In genomic region chr16:1812732-1813163, GRCh38 we compare ENCODE assay signal across 8 cellular contexts. TPM values are rescaled to one million over a fixed set of nuclear protein-coding genes. Genes with fewer than 3 reads are reported as not detected.
A peak's percentile ranks its signal among the peaks of the same experiment; 100 is the strongest.
DNase-seq lines count a peak whose midpoint lies in the region; ATAC-seq and TF ChIP-seq lines count a peak whose summit lies in the region.

No MANE protein-coding gene starts in this region.

- no peaks in the 10 kb centered on the region; the same call in 1 of the 2 replicates for H3F3A ChIP-seq in GM23338 (replicated peaks; ENCODE audit: low read depth)

- H3K36me3 Mint-ChIP-seq in GM23338 (ENCODE audit: low read depth), result peaks cover 12% of the 10 kb centered on the region
- peaks cover 57 to 86% of the 10 kb centered on the region in 2 donors for H3K36me3 Mint-ChIP-seq in CD14-positive monocyte

- H3K4me3 Mint-ChIP-seq in GM23338 (no peak overlapping the region), CD14-positive monocyte (no peak overlapping the region)

- H4K20me1 ChIP-seq in GM23338 (replicated peaks; ENCODE audit: insufficient read depth), result no peaks in the 10 kb centered on the region; the same call in 1 of the 2 replicates

- H3K36me3 ChIP-seq in GM23338 (ENCODE audit: insufficient read depth), result no peaks in the 10 kb centered on the region
- H3K36me3 ChIP-seq in NT2/D1 (ENCODE audit: insufficient read depth, insufficient read length, low read length), result peaks cover 24% of the 10 kb centered on the region
- H3K36me3 ChIP-seq in prostate gland, result peaks cover 0 to 11% of the 10 kb centered on the region in 2 donors

- H3K79me2 ChIP-seq in GM23338 (replicated peaks; ENCODE audit: insufficient read depth), result no peaks in the 10 kb centered on the region; the same call in 1 of the 2 replicates

- H3K4me1 ChIP-seq in GM23338 (ENCODE audit: insufficient read depth) (no peaks in the 10 kb centered on the region), NT2/D1 (ENCODE audit: insufficient read depth, insufficient read length) (no peaks in the 10 kb centered on the region), prostate gland (replicated peaks) (no peaks in the 10 kb centered on the region)

- no peak overlapping the region for H2AFZ ChIP-seq in GM23338

- 8% methylated on average over 16 of the region's 17 CpGs for WGBS in prostate gland

- no peak overlapping the region for H3K4me2 ChIP-seq in GM23338

- DNase-seq in A172 (ENCODE audit: low spot score), result peak; percentile 69
- peak; percentile 78 for DNase-seq in GM23338 (ENCODE audit: low spot score)
- DNase-seq in NT2/D1 (ENCODE audit: low read depth, low spot score), result peak; percentile 44
- peak; percentile 25 for DNase-seq in activated effector memory CD4-positive, alpha-beta T cell treated with Interleukin-2 at 50 U/mL for 16 hours
- peak; percentile 21 for DNase-seq in foreskin melanocyte
- DNase-seq in prostate gland (ENCODE audit: low spot score), result peak; percentile 84
- no peak for DNase-seq in CD14-positive monocyte (ENCODE audit: low spot score)
- DNase-seq in SW 1271 (lab: John Stamatoyannopoulos, UW), result no peak

- H3K9me3 ChIP-seq in NT2/D1 (ENCODE audit: insufficient read depth, low read length) (no peaks in the 10 kb centered on the region), prostate gland (no peaks in the 10 kb centered on the region)

- H3K27ac Mint-ChIP-seq in GM23338 (no peak overlapping the region), CD14-positive monocyte (peak overlapping the region in 2 of 7 donors; percentile 17 to 25)

- no peak for TF ChIP-seq POLR2A in prostate gland (IDR thresholded peaks at IDR 0.05)

- H3K27me3 Mint-ChIP-seq in GM23338 (ENCODE audit: insufficient read depth, low read depth, poor library complexity) (peaks cover 4% of the 10 kb centered on the region), CD14-positive monocyte (ENCODE audit: low read depth in 3 of 3) (no peaks in the 10 kb centered on the region)

- H3K4me3 ChIP-seq in GM23338 (no peak overlapping the region), NT2/D1 (ENCODE audit: insufficient read length, low read depth) (no peak overlapping the region), prostate gland (no peak overlapping the region)

- H3K4me1 Mint-ChIP-seq in GM23338 (no peaks in the 10 kb centered on the region), CD14-positive monocyte (no peaks in the 10 kb centered on the region)

- H3K9me2 ChIP-seq in GM23338 (ENCODE audit: insufficient read depth), result no peaks in the 10 kb centered on the region

- TF ChIP-seq CTCF in GM23338 (conservative IDR thresholded peaks at IDR 0.05; ENCODE audit: low read depth in 2 of 2), result peak; percentile 66 to 72
- TF ChIP-seq CTCF in prostate gland (IDR thresholded peaks at IDR 0.05), result peak in 3 of 4 experiments; percentile 61 to 84 (median 84)
- no peak for TF ChIP-seq CTCF in CD14-positive monocyte (IDR thresholded peaks at IDR 0.05)

- peak; percentile 83 for ATAC-seq in GM23338

- no peak overlapping the region for H3K27ac ChIP-seq in GM23338 (ENCODE audit: low read depth)
- H3K27ac ChIP-seq in prostate gland, result no peak overlapping the region

- no peak overlapping the region for H3K9ac ChIP-seq in NT2/D1 (ENCODE audit: insufficient read length, low read depth)

- H3K27me3 ChIP-seq in GM23338 (ENCODE audit: insufficient read depth), result no peaks in the 10 kb centered on the region
- no peaks in the 10 kb centered on the region for H3K27me3 ChIP-seq in NT2/D1 (ENCODE audit: insufficient read depth, insufficient read length)
- H3K27me3 ChIP-seq in prostate gland (replicated peaks; ENCODE audit: insufficient read depth), result no peaks in the 10 kb centered on the region

- intact Hi-C loops in prostate gland (cut with DNase I) (no loop called here), CD14-positive monocyte (cut with micrococcal nuclease) (no loop called here)

- H3K9me3 Mint-ChIP-seq in GM23338 (no peaks in the 10 kb centered on the region), CD14-positive monocyte (no peaks in the 10 kb centered on the region)

TF ChIP-seq in GM23338, 12 proteins besides CTCF, POLR2A, EP300 and RAD21 (continues in another document):
- TF ChIP-seq EZH2phosphoT487 (IDR thresholded peaks at IDR 0.05; ENCODE audit: unreplicated experiment), result no peak
- no peak for TF ChIP-seq ZNF462 (CRISPR knock-in tag; IDR thresholded peaks at IDR 0.05)

RNA-seq across cellular contexts. Expression of gene HAGH, which starts 13.9 kb away (rescaled TPM):
- total RNA-seq in A172 (2014; rRNA removed; shearing (Covaris generic)), result 85.2 and 163 TPM in 2 replicates
- total RNA-seq in GM23338 (2014; rRNA removed; shearing (Covaris generic)), result 24.7 and 30.6 TPM in 2 replicates
- polyA plus RNA-seq in GM23338 (2016; fragmentation: Nextera tagmentation; extraction: Ambion mirVana) (28.5 and 28.9 TPM in 2 replicates), CD14-positive monocyte (10 to 100 TPM; 42.6 to 47.7 TPM)
- 100 to 1,000 TPM in 1 of 2 donors, 10 to 100 TPM in 1; 98.6 to 145 TPM for total RNA-seq in prostate gland

RNA-seq across cellular contexts. Expression of gene FAHD1, which starts 14.3 kb away (rescaled TPM):
- total RNA-seq in A172 (2014; rRNA removed; shearing (Covaris generic)), result 77.1 and 89.7 TPM in 2 replicates
- total RNA-seq in GM23338 (2014; rRNA removed; shearing (Covaris generic)), result 17.3 and 21.0 TPM in 2 replicates
- polyA plus RNA-seq in GM23338 (2016; fragmentation: Nextera tagmentation; extraction: Ambion mirVana) (23.9 and 24.2 TPM in 2 replicates), CD14-positive monocyte (10 to 100 TPM; 17.3 to 24.9 TPM)
- 10 to 100 TPM; 42.3 to 45.5 TPM for total RNA-seq in prostate gland

RNA-seq across cellular contexts. Expression of gene IGFALS, which starts 19.2 kb away (rescaled TPM):
- not detected in 2 replicates for total RNA-seq in A172 (2014; rRNA removed; shearing (Covaris generic))
- total RNA-seq in GM23338 (2014; rRNA removed; shearing (Covaris generic)), result not detected in 2 replicates
- polyA plus RNA-seq in GM23338 (2016; fragmentation: Nextera tagmentation; extraction: Ambion mirVana) (0.16 TPM in 1 of 2 replicates, not detected in the other), CD14-positive monocyte (not detected)
- 1 to 10 TPM in 1 of 2 donors, under 1 TPM in 1; 0.82 to 1.9 TPM for total RNA-seq in prostate gland

RNA-seq across cellular contexts. Expression of gene NUBP2, which starts 30.0 kb away (rescaled TPM):
- total RNA-seq in A172 (2014; rRNA removed; shearing (Covaris generic)), result 161 and 195 TPM in 2 replicates
- 143 and 175 TPM in 2 replicates for total RNA-seq in GM23338 (2014; rRNA removed; shearing (Covaris generic))
- polyA plus RNA-seq in GM23338 (2016; fragmentation: Nextera tagmentation; extraction: Ambion mirVana) (79.0 and 79.4 TPM in 2 replicates), CD14-positive monocyte (10 to 100 TPM; 57.9 to 69.5 TPM)
- 100 to 1,000 TPM in 1 of 2 donors, 10 to 100 TPM in 1; 98.4 to 233 TPM for total RNA-seq in prostate gland

RNA-seq across cellular contexts. Expression of gene SPSB3, which starts 30.4 kb away (rescaled TPM):
- total RNA-seq in A172 (2014; rRNA removed; shearing (Covaris generic)), result 36.7 and 37.9 TPM in 2 replicates
- 34.7 and 42.8 TPM in 2 replicates for total RNA-seq in GM23338 (2014; rRNA removed; shearing (Covaris generic))
- polyA plus RNA-seq in GM23338 (2016; fragmentation: Nextera tagmentation; extraction: Ambion mirVana), result 27.1 and 33.9 TPM in 2 replicates
- 100 to 1,000 TPM in 1 of 2 donors, 10 to 100 TPM in 1; 87.8 to 138 TPM for total RNA-seq in prostate gland
- 10 to 100 TPM; 36.8 to 40.2 TPM for polyA plus RNA-seq in CD14-positive monocyte

Comparison
In these comparisons a context has a peak if more than half of its experiments do, and no peak if none do; other contexts are left out.
1. DNase-seq: peak in A172 (single experiment), GM23338 (single experiment), NT2/D1 (single experiment), activated effector memory CD4-positive, alpha-beta T cell treated with Interleukin-2 at 50 U/mL for 16 hours (single experiment), foreskin melanocyte (single experiment) and prostate gland (single experiment); none in CD14-positive monocyte (single experiment) and SW 1271 (0 of 2).